ENCODE assay signal across 11 cellular contexts in the genomic region with DNA sequence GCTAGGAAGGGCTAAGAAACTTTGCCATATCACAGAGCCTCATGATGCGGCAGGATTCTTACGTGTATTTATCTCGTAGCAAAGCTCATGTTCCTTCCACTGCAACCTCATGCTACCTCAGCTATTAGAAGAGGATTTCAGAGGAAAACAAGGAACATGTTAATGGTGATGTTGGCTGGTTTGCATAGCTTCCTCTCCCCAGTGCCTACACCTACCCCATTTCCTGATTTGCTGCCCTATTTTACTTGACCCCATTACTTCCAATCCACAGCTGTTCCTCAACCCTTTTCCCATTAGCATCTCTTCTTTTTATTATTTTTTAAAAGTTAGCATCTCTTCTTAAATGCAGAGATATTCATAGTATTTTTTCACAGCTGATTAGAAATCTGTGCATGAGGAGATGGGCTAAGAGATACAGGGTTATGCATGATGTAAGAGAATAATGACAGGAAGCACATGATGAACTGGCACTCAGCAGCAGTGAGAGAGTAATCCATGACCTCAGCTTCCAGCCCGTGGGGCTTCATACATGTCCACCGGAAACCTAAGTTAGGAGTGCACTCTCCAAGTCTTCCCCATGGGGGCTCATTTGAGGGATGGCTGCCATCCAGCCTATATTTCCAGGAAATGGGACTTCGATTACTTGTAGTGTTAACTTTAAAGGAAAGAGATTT.
DNase-seq lines count a peak whose midpoint lies in the region; ATAC-seq and TF ChIP-seq lines count a peak whose summit lies in the region.
"Had no signal": no experiment of that assay in that cellular context is flagged by ENCODE, and none has a peak within 500 bp of the region (broad histone marks: within the 10 kb centered on the region; RNA-seq: fewer than 3 reads in every experiment).

No MANE protein-coding gene starts in this region.

- DNase-seq in CD1c-positive myeloid dendritic cell (ENCODE audit: extremely low spot score) (peak; percentile 55), GF-D8 (lab: John Stamatoyannopoulos, UW) (peak; percentile 2), lung (ENCODE audit: low spot score) (no peak), HT-29 (ENCODE audit: low spot score) (no peak), NCI-H2107 treated with DMSO at 0.1 percent for 48 hours (lab: John Stamatoyannopoulos, UW; ENCODE audit: unreplicated experiment) (no peak)
- DNase-seq in activated CD8-positive, alpha-beta T cell treated with anti-CD3 and anti-CD28 coated beads, Interleukin-2, amount 10 ng/mL, durations not matched to agents 7 days and 5 days = no peak
- DNase-seq: activated CD4-positive, alpha-beta T cell treated with anti-CD3 and anti-CD28 coated beads, Interleukin-2, amount 50 U/mL, for 4 hours; DMS79 treated with DMSO at 0.1 percent for 48 hours; ovary had no signal

- peaks cover 9% of the 10 kb centered on the region for H3K9me3 Mint-ChIP-seq in activated CD8-positive, alpha-beta T cell treated with anti-CD3 and anti-CD28 coated beads, Interleukin-2, amount 10 ng/mL, durations not matched to agents 7 days and 5 days (ENCODE audit: insufficient read depth)

- H3K4me3 ChIP-seq in lung = no peak overlapping the region
- H3K4me3 ChIP-seq: ascending aorta, ovary had no signal

- WGBS in lung, 2 donors = 53 to 55% methylated on average over 6 of the region's 6 CpGs

- no peak overlapping the region for H3K4me3 Mint-ChIP-seq in activated CD8-positive, alpha-beta T cell treated with anti-CD3 and anti-CD28 coated beads, Interleukin-2, amount 10 ng/mL, durations not matched to agents 7 days and 5 days

- POLR2A ChIA-PET in activated CD8-positive, alpha-beta T cell treated with anti-CD3 and anti-CD28 coated beads, Interleukin-2, amount 10 ng/mL, durations not matched to agents 7 days and 5 days (lab: Charles Lee) = interaction anchor here (0.6 to 1.1 kb wide), 3 partner anchors 8 to 78 kb away, joined by 3 read pairs; no protein-coding TSS in a partner anchor

- H3K4me1 ChIP-seq in lung (ENCODE audit: control insufficient read depth in 2 of 2, insufficient read depth in 2 of 2, low read length in 2 of 2) = peaks cover 0 to 5% of the 10 kb centered on the region in 2 donors
- H3K4me1 ChIP-seq: ascending aorta had no signal

- H3K27ac ChIP-seq in lung (ENCODE audit: low read depth in 1 of 2, low read length in 1 of 2) = peak overlapping the region in 1 of 2 donors; percentile 13
- H3K27ac ChIP-seq: ascending aorta, ovary had no signal

- TF ChIP-seq CTCF in lung (IDR thresholded peaks at IDR 0.05; ENCODE audit: control extremely low read depth, extremely low read depth) = no peak

- no peaks in the 10 kb centered on the region for H3K27me3 Mint-ChIP-seq in activated CD8-positive, alpha-beta T cell treated with anti-CD3 and anti-CD28 coated beads, Interleukin-2, amount 10 ng/mL, durations not matched to agents 7 days and 5 days (ENCODE audit: low read depth)

- H3K27ac Mint-ChIP-seq in activated CD8-positive, alpha-beta T cell treated with anti-CD3 and anti-CD28 coated beads, Interleukin-2, amount 10 ng/mL, durations not matched to agents 7 days and 5 days = no peak overlapping the region

- no peaks in the 10 kb centered on the region for H3K36me3 ChIP-seq in lung (ENCODE audit: control insufficient read depth in 2 of 2, insufficient read depth in 2 of 2, low read length in 2 of 2)
- H3K36me3 ChIP-seq: ascending aorta, ovary had no signal

- ATAC-seq in activated CD8-positive, alpha-beta T cell treated with anti-CD3 and anti-CD28 coated beads, Interleukin-2, amount 10 ng/mL, durations not matched to agents 7 days and 5 days = peak; percentile 49
- ATAC-seq in lung (ENCODE audit: insufficient read depth, low FRiP score) = peak; percentile 37
- no peak for ATAC-seq in GM18519 (IDR thresholded peaks at IDR 0.05; ENCODE audit: low FRiP score, unreplicated experiment)

- no peaks in the 10 kb centered on the region for H3K9me3 ChIP-seq in lung (ENCODE audit: control insufficient read depth in 2 of 2, insufficient read depth in 1 of 2, low read length in 1 of 2)
- H3K9me3 ChIP-seq: ascending aorta, ovary had no signal

- CTCF ChIA-PET in activated CD8-positive, alpha-beta T cell treated with anti-CD3 and anti-CD28 coated beads, Interleukin-2, amount 10 ng/mL, durations not matched to agents 7 days and 5 days (lab: Charles Lee) = interaction anchor here (0.7 to 4.4 kb wide), 13 partner anchors 8 to 222 kb away, joined by 3 to 21 read pairs (median 3); no protein-coding TSS in a partner anchor

- H3K36me3 Mint-ChIP-seq in activated CD8-positive, alpha-beta T cell treated with anti-CD3 and anti-CD28 coated beads, Interleukin-2, amount 10 ng/mL, durations not matched to agents 7 days and 5 days (ENCODE audit: low read depth) = peaks cover 2% of the 10 kb centered on the region

- no peaks in the 10 kb centered on the region for H3K27me3 ChIP-seq in lung (ENCODE audit: control insufficient read depth, insufficient read depth)
- H3K27me3 ChIP-seq: ascending aorta, ovary had no signal

- H3K4me1 Mint-ChIP-seq in activated CD8-positive, alpha-beta T cell treated with anti-CD3 and anti-CD28 coated beads, Interleukin-2, amount 10 ng/mL, durations not matched to agents 7 days and 5 days (ENCODE audit: low read depth) = peaks cover 13% of the 10 kb centered on the region

Comparison
In these comparisons a context has a peak if more than half of its experiments do, and no peak if none do; other contexts are left out.
1. DNase-seq: peak in CD1c-positive myeloid dendritic cell (single experiment) and GF-D8 (single experiment); none in activated CD8-positive, alpha-beta T cell treated with anti-CD3 and anti-CD28 coated beads, Interleukin-2, amount 10 ng/mL, durations not matched to agents 7 days and 5 days (single experiment), lung (single experiment), HT-29 (single experiment) and NCI-H2107 treated with DMSO at 0.1 percent for 48 hours (single experiment).